1 cellular context compared by ENCODE assay signal in genomic region chr7:16040381-16040780, GRCh38.
TF ChIP-seq lines count a peak whose summit lies in the region.

No MANE protein-coding gene starts in this region.

TF ChIP-seq in H1, 55 proteins besides CTCF, POLR2A, EP300 and RAD21 (continued from another document):
- no peak for TF ChIP-seq CHD2 (IDR thresholded peaks at IDR 0.05; ENCODE audit: low read length)
- no peak for TF ChIP-seq BACH1 (IDR thresholded peaks at IDR 0.05; ENCODE audit: low read length)
- TF ChIP-seq SP1 (IDR thresholded peaks at IDR 0.05; ENCODE audit: low read depth, low read length), result no peak
- no peak for TF ChIP-seq RFX5 (IDR thresholded peaks at IDR 0.05; ENCODE audit: borderline replicate concordance, low read depth, low read length)
- TF ChIP-seq PHF8 (conservative IDR thresholded peaks at IDR 0.05; ENCODE audit: low read depth, low read length), result no peak
- TF ChIP-seq RBBP5 (IDR thresholded peaks at IDR 0.05; ENCODE audit: borderline replicate concordance, low read depth, low read length), result no peak
- TF ChIP-seq JUN (IDR thresholded peaks at IDR 0.05; ENCODE audit: low read depth, low read length), result no peak
TF ChIP-seq in H1: peak in this region for 0.
